ENCODE assay signal across 8 cellular contexts in the genomic region with DNA sequence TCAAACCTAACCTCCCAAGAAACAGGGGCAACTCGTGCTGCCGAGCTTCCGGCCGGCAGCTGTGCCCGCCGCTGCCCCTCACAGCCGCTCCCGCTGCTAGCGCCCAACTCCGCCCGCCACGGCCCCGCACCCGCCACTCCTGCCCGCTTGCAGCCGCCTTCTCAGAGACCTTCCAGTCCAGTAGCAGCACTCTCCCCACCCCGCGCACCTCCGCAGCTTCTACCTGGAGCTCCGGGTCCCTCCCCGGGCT. TPM values are rescaled to one million over a fixed set of nuclear protein-coding genes. Genes with fewer than 3 reads are reported as not detected.
DNase-seq lines count a peak whose midpoint lies in the region; ATAC-seq, FAIRE-seq and TF ChIP-seq lines count a peak whose summit lies in the region.

No MANE protein-coding gene starts in this region.

- no peak for TF ChIP-seq EP300 in HepG2 (IDR thresholded peaks at IDR 0.05; ENCODE audit: low read depth in 2 of 2, low read length in 2 of 2)
- no peak for TF ChIP-seq EP300 in HepG2 (CRISPR knock-in tag; IDR thresholded peaks at IDR 0.05; ENCODE audit: borderline replicate concordance)

- H3K27ac Mint-ChIP-seq in CD8-positive, alpha-beta memory T cell, result peak overlapping the region; percentile 83 to 99 (median 98)
- peak overlapping the region; percentile 95 for H3K27ac Mint-ChIP-seq in type B pancreatic cell

- FAIRE-seq in HepG2 (lab: Jason Lieb, UNC) (no peak), GM19239 (lab: Jason Lieb, UNC) (no peak)

- in situ Hi-C loops in astrocyte of the spinal cord (cut with HindIII; ENCODE audit: low sequenced_read_pairs), result no loop called here
- in situ Hi-C loops in HepG2 (cut with HindIII; ENCODE audit: extremely low pct_ligation_motif_present, low pct_unique_long_range_greater_than_20kb), result no loop called here

- peaks cover 4 to 12% (median 6%) of the 10 kb centered on the region in 3 donors for H3K36me3 Mint-ChIP-seq in CD8-positive, alpha-beta memory T cell
- H3K36me3 Mint-ChIP-seq in type B pancreatic cell, result peaks cover 11% of the 10 kb centered on the region

- peak overlapping the region; percentile 100 for H3K4me3 ChIP-seq in CD8-positive, alpha-beta memory T cell (ENCODE audit: low read length)
- H3K4me3 ChIP-seq in astrocyte of the spinal cord (ENCODE audit: low read depth, low read length) (peak overlapping the region; percentile 81), HepG2 (replicated peaks in 1 of 3; ENCODE audit: insufficient read depth in 1 of 3, low read depth in 2 of 3, low read length in 3 of 3) (peak overlapping the region; percentile 75 to 92 (median 85))

- H4K20me1 ChIP-seq in HepG2 (ENCODE audit: insufficient read depth, low read length), result no peaks in the 10 kb centered on the region

- CTCF ChIA-PET in CD8-positive, alpha-beta memory T cell (lab: Charles Lee), result interaction anchor here (1.0 to 1.7 kb wide), 5 partner anchors 12 to 196 kb away, joined by 3 to 4 read pairs (median 3); partner anchors contain the start of genes EIF5B, LIPT1 and TSGA10
- CTCF ChIA-PET in HepG2 (lab: Yijun Ruan, JAX; ENCODE audit: low intra/inter-chr PET ratio, low total read pairs), result no interaction called here

- H3K9me3 Mint-ChIP-seq in CD8-positive, alpha-beta memory T cell, result peaks cover 0 to 3% (median 0%) of the 10 kb centered on the region in 5 donors
- H3K9me3 Mint-ChIP-seq in type B pancreatic cell, result peaks cover 4% of the 10 kb centered on the region

- peak; percentile 24 for ATAC-seq in GM19467 (IDR thresholded peaks at IDR 0.05; ENCODE audit: unreplicated experiment)
- peak; percentile 69 for ATAC-seq in HepG2

- no peaks in the 10 kb centered on the region for H3K36me3 ChIP-seq in CD8-positive, alpha-beta memory T cell (ENCODE audit: insufficient read depth, low read length)
- H3K36me3 ChIP-seq in HepG2 (replicated peaks in 1 of 2; ENCODE audit: control insufficient read depth in 1 of 2, insufficient read depth in 2 of 2, low read length in 2 of 2), result no peaks in the 10 kb centered on the region

- BruUV-seq in HepG2 (replicated peaks; lab: Mats Ljungman, UMichigan), result no TSS peak

- peaks cover 14% of the 10 kb centered on the region for H3K4me1 ChIP-seq in CD8-positive, alpha-beta memory T cell (ENCODE audit: insufficient read depth, low read length)
- H3K4me1 ChIP-seq in HepG2 (ENCODE audit: insufficient read depth, low read length), result peaks cover 28% of the 10 kb centered on the region

- intact Hi-C loops in HepG2 (cut with micrococcal nuclease; ENCODE audit: unreplicated experiment), result loop anchor here (1.0 to 5.0 kb wide), 4 partner anchors 14 to 352 kb away; partner anchors contain the start of genes EIF5B, LIPT1, REV1 and TSGA10

- no peak for DNase-seq in CD8-positive, alpha-beta memory T cell
- DNase-seq in HS-27A (ENCODE audit: low read depth) (peak; percentile 43), astrocyte of the spinal cord (ENCODE audit: low read depth, low spot score) (no peak), HepG2 (ENCODE audit: low spot score) (no peak), type B pancreatic cell (ENCODE audit: extremely low spot score, unreplicated experiment) (no peak), GM19239 (ENCODE audit: insufficient read length, low spot score) (no peak), NCI-H128 (lab: John Stamatoyannopoulos, UW; ENCODE audit: unreplicated experiment) (no peak)

- no peak for TF ChIP-seq POLR2A in HepG2 (IDR thresholded peaks at IDR 0.05; ENCODE audit: insufficient read depth in 1 of 2, low read depth in 2 of 2, low read length in 2 of 2)

- H3K4me2 ChIP-seq in HepG2 (ENCODE audit: low read depth, low read length), result peak overlapping the region; percentile 95

- H3K27me3 Mint-ChIP-seq in CD8-positive, alpha-beta memory T cell, result no peaks in the 10 kb centered on the region
- H3K27me3 Mint-ChIP-seq in type B pancreatic cell, result no peaks in the 10 kb centered on the region

- peak overlapping the region; percentile 90 for H3K27ac ChIP-seq in CD8-positive, alpha-beta memory T cell (ENCODE audit: low read depth, low read length)
- H3K27ac ChIP-seq in HepG2 (ENCODE audit: extremely low read length, insufficient read depth, low read length), result peak overlapping the region; percentile 74

- H3K9me3 ChIP-seq in CD8-positive, alpha-beta memory T cell (ENCODE audit: low read length), result no peaks in the 10 kb centered on the region
- H3K9me3 ChIP-seq in HepG2 (ENCODE audit: low read length), result no peaks in the 10 kb centered on the region

- peak overlapping the region; percentile 78 for H2AFZ ChIP-seq in HepG2 (ENCODE audit: low read length)

- POLR2A ChIA-PET in CD8-positive, alpha-beta memory T cell (lab: Charles Lee), result interaction anchor here (0.6 to 2.8 kb wide), 8 partner anchors 9 to 350 kb away, joined by 3 to 40 read pairs (median 4); partner anchors contain the start of genes EIF5B, LIPT1, MITD1 and MRPL30
- POLR2A ChIA-PET in HepG2 (lab: Yijun Ruan, JAX), result interaction anchor here (0.8 to 3.0 kb wide), 16 partner anchors 13 to 1477 kb away, joined by 3 to 140 read pairs (median 4); partner anchors contain the start of genes COA5, EIF5B, LIPT1 and MGAT4A

- peak overlapping the region; percentile 92 to 99 (median 96) for H3K4me3 Mint-ChIP-seq in CD8-positive, alpha-beta memory T cell
- peak overlapping the region; percentile 99 for H3K4me3 Mint-ChIP-seq in type B pancreatic cell

- peak; percentile 50; the same call in 1 of the 2 replicates for TF ChIP-seq RAD21 in HepG2 (CRISPR knock-in tag; IDR thresholded peaks at IDR 0.05)

- H3K4me1 Mint-ChIP-seq in CD8-positive, alpha-beta memory T cell, result peaks cover 19 to 28% (median 24%) of the 10 kb centered on the region in 3 donors
- H3K4me1 Mint-ChIP-seq in type B pancreatic cell (ENCODE audit: unreplicated experiment), result no peaks in the 10 kb centered on the region

- no peaks in the 10 kb centered on the region for H3K27me3 ChIP-seq in CD8-positive, alpha-beta memory T cell (ENCODE audit: insufficient read depth, low read length, poor library complexity, severe bottlenecking)
- no peaks in the 10 kb centered on the region for H3K27me3 ChIP-seq in HepG2 (ENCODE audit: control insufficient read depth in 1 of 2, insufficient read depth in 2 of 2, low read length in 2 of 2)

- no peak for TF ChIP-seq CTCF in astrocyte of the spinal cord (IDR thresholded peaks at IDR 0.05; ENCODE audit: low read depth, low read length)
- TF ChIP-seq CTCF in HepG2 (CRISPR knock-in tag; IDR thresholded peaks at IDR 0.05), result 0 out of 2 replicates have a peak, but pooled peaks have one; percentile 15
- TF ChIP-seq CTCF in type B pancreatic cell (conservative IDR thresholded peaks at IDR 0.05), result no peak

- peaks cover 9% of the 10 kb centered on the region for H3K79me2 ChIP-seq in HepG2 (ENCODE audit: insufficient read depth, low read length)

- WGBS in HepG2 (ENCODE audit: low lambda C conversion rate), result 1% methylated on average over 9 of the region's 21 CpGs

- peak overlapping the region; percentile 76 for H3K9ac ChIP-seq in HepG2 (ENCODE audit: insufficient read depth, low read depth, low read length)

RNA-seq across cellular contexts. Expression of gene C2orf15, which starts 0.7 kb away (rescaled TPM):
- under 1 TPM; 0.86 to 0.92 TPM for total RNA-seq in CD8-positive, alpha-beta memory T cell
- 4.7 TPM for polyA plus RNA-seq in CD8-positive, alpha-beta memory T cell
- total RNA-seq in HepG2 (2016; rRNA removed; fragmentation: Illumina TruSeq; extraction: Trizol), result 8.3 and 12.2 TPM in 2 replicates
- 5.3 and 6.4 TPM in 2 replicates for total RNA-seq in HepG2 (2016; cell fraction: cytosol; rRNA removed; fragmentation: Illumina TruSeq; extraction: Trizol; ENCODE audit: low read depth)
- 10.1 and 10.3 TPM in 2 replicates for total RNA-seq in HepG2 (2016; cell fraction: insoluble cytoplasmic fraction; rRNA removed; fragmentation: Illumina TruSeq; extraction: Trizol)
- total RNA-seq in HepG2 (2016; cell fraction: membrane; rRNA removed; fragmentation: Illumina TruSeq; extraction: Trizol), result 13.3 and 14.9 TPM in 2 replicates
- 5.4 and 6.0 TPM in 2 replicates for total RNA-seq in HepG2 (2016; cell fraction: nucleus; rRNA removed; fragmentation: Illumina TruSeq; extraction: Trizol)
- 4.9 and 5.5 TPM in 2 replicates for polyA plus RNA-seq in HepG2 (2011; rRNA removed)
- polyA plus RNA-seq in HepG2 (2011; cell fraction: cytosol; rRNA removed), result 3.6 and 4.3 TPM in 2 replicates
- polyA plus RNA-seq in HepG2 (2011; cell fraction: nucleus; rRNA removed), result 2.2 and 2.4 TPM in 2 replicates
- polyA plus RNA-seq in HepG2 (2012), result 5.8 and 9.2 TPM in 2 replicates
- polyA plus RNA-seq in HepG2 (2016; cell fraction: cytosol; fragmentation: Illumina TruSeq; extraction: Trizol; ENCODE audit: low read depth), result 4.6 and 7.0 TPM in 2 replicates
- polyA plus RNA-seq in HepG2 (2016; cell fraction: insoluble cytoplasmic fraction; fragmentation: Illumina TruSeq; extraction: Trizol; ENCODE audit: low read depth), result 9.0 and 10.3 TPM in 2 replicates
- 10.1 and 10.9 TPM in 2 replicates for polyA plus RNA-seq in HepG2 (2016; cell fraction: membrane; fragmentation: Illumina TruSeq; extraction: Trizol; ENCODE audit: low read depth)
- polyA plus RNA-seq in HepG2 (2016; cell fraction: nucleus; fragmentation: Illumina TruSeq; extraction: Trizol; ENCODE audit: insufficient read depth, low read depth), result 6.4 and 9.1 TPM in 2 replicates
- 0.61 and 4.6 TPM in 2 replicates for polyA minus RNA-seq in HepG2 (2011; rRNA and poly(A)+ RNA removed; ENCODE audit: low replicate concordance)
- polyA minus RNA-seq in HepG2 (2011; cell fraction: cytosol; rRNA and poly(A)+ RNA removed), result 4.5 and 5.3 TPM in 2 replicates
- 3.3 and 7.2 TPM in 2 replicates for polyA minus RNA-seq in HepG2 (2011; cell fraction: nucleus; rRNA and poly(A)+ RNA removed)
- total RNA-seq in type B pancreatic cell (ENCODE audit: low replicate concordance), result 5.6 and 8.2 TPM in 2 replicates

RNA-seq across cellular contexts. Expression of gene TSGA10, which starts 14.0 kb away (rescaled TPM):
- 1 to 10 TPM; 6.4 to 6.7 TPM for total RNA-seq in CD8-positive, alpha-beta memory T cell
- 16.8 TPM for polyA plus RNA-seq in CD8-positive, alpha-beta memory T cell
- total RNA-seq in HepG2 (2016; rRNA removed; fragmentation: Illumina TruSeq; extraction: Trizol) (13.1 and 15.0 TPM in 2 replicates), type B pancreatic cell (ENCODE audit: low replicate concordance) (7.4 and 10.9 TPM in 2 replicates)
- total RNA-seq in HepG2 (2016; cell fraction: cytosol; rRNA removed; fragmentation: Illumina TruSeq; extraction: Trizol; ENCODE audit: low read depth), result 25.7 and 33.8 TPM in 2 replicates
- total RNA-seq in HepG2 (2016; cell fraction: insoluble cytoplasmic fraction; rRNA removed; fragmentation: Illumina TruSeq; extraction: Trizol), result 13.3 and 14.9 TPM in 2 replicates
- 24.7 and 25.4 TPM in 2 replicates for total RNA-seq in HepG2 (2016; cell fraction: membrane; rRNA removed; fragmentation: Illumina TruSeq; extraction: Trizol)
- total RNA-seq in HepG2 (2016; cell fraction: nucleus; rRNA removed; fragmentation: Illumina TruSeq; extraction: Trizol), result 14.6 and 18.2 TPM in 2 replicates
- 3.8 and 4.7 TPM in 2 replicates for polyA plus RNA-seq in HepG2 (2011; rRNA removed)
- polyA plus RNA-seq in HepG2 (2011; cell fraction: cytosol; rRNA removed), result 1.1 and 1.4 TPM in 2 replicates
- polyA plus RNA-seq in HepG2 (2011; cell fraction: nucleus; rRNA removed), result 3.0 and 4.5 TPM in 2 replicates
- polyA plus RNA-seq in HepG2 (2012), result 9.2 and 16.5 TPM in 2 replicates
- 26.9 and 32.0 TPM in 2 replicates for polyA plus RNA-seq in HepG2 (2016; cell fraction: cytosol; fragmentation: Illumina TruSeq; extraction: Trizol; ENCODE audit: low read depth)
- polyA plus RNA-seq in HepG2 (2016; cell fraction: insoluble cytoplasmic fraction; fragmentation: Illumina TruSeq; extraction: Trizol; ENCODE audit: low read depth), result 8.9 and 10.5 TPM in 2 replicates
- 13.4 and 18.5 TPM in 2 replicates for polyA plus RNA-seq in HepG2 (2016; cell fraction: membrane; fragmentation: Illumina TruSeq; extraction: Trizol; ENCODE audit: low read depth)
- 13.4 and 17.8 TPM in 2 replicates for polyA plus RNA-seq in HepG2 (2016; cell fraction: nucleus; fragmentation: Illumina TruSeq; extraction: Trizol; ENCODE audit: insufficient read depth, low read depth)
- polyA minus RNA-seq in HepG2 (2011; rRNA and poly(A)+ RNA removed; ENCODE audit: low replicate concordance), result 0.94 and 1.8 TPM in 2 replicates
- polyA minus RNA-seq in HepG2 (2011; cell fraction: cytosol; rRNA and poly(A)+ RNA removed), result 1.4 and 2.8 TPM in 2 replicates
- 16.9 and 18.7 TPM in 2 replicates for polyA minus RNA-seq in HepG2 (2011; cell fraction: nucleus; rRNA and poly(A)+ RNA removed)

RNA-seq across cellular contexts. Expression of gene LIPT1, which starts 14.0 kb away (rescaled TPM):
- total RNA-seq in CD8-positive, alpha-beta memory T cell, result 1 to 10 TPM; 4.9 to 5.5 TPM
- 21.9 TPM for polyA plus RNA-seq in CD8-positive, alpha-beta memory T cell
- total RNA-seq in HepG2 (2016; rRNA removed; fragmentation: Illumina TruSeq; extraction: Trizol), result 8.0 and 8.3 TPM in 2 replicates
- total RNA-seq in HepG2 (2016; cell fraction: cytosol; rRNA removed; fragmentation: Illumina TruSeq; extraction: Trizol; ENCODE audit: low read depth), result 7.3 and 8.2 TPM in 2 replicates
- total RNA-seq in HepG2 (2016; cell fraction: insoluble cytoplasmic fraction; rRNA removed; fragmentation: Illumina TruSeq; extraction: Trizol), result 7.3 and 8.9 TPM in 2 replicates
- total RNA-seq in HepG2 (2016; cell fraction: membrane; rRNA removed; fragmentation: Illumina TruSeq; extraction: Trizol), result 7.1 and 9.2 TPM in 2 replicates
- 5.5 and 8.6 TPM in 2 replicates for total RNA-seq in HepG2 (2016; cell fraction: nucleus; rRNA removed; fragmentation: Illumina TruSeq; extraction: Trizol)
- polyA plus RNA-seq in HepG2 (2011; rRNA removed), result 7.9 and 9.6 TPM in 2 replicates
- 4.1 and 5.5 TPM in 2 replicates for polyA plus RNA-seq in HepG2 (2011; cell fraction: cytosol; rRNA removed)
- 10.9 and 13.2 TPM in 2 replicates for polyA plus RNA-seq in HepG2 (2011; cell fraction: nucleus; rRNA removed)
- 7.4 and 8.5 TPM in 2 replicates for polyA plus RNA-seq in HepG2 (2012)
- polyA plus RNA-seq in HepG2 (2016; cell fraction: cytosol; fragmentation: Illumina TruSeq; extraction: Trizol; ENCODE audit: low read depth), result 3.4 and 3.6 TPM in 2 replicates
- polyA plus RNA-seq in HepG2 (2016; cell fraction: insoluble cytoplasmic fraction; fragmentation: Illumina TruSeq; extraction: Trizol; ENCODE audit: low read depth), result 7.7 and 9.1 TPM in 2 replicates
- 4.0 and 4.7 TPM in 2 replicates for polyA plus RNA-seq in HepG2 (2016; cell fraction: membrane; fragmentation: Illumina TruSeq; extraction: Trizol; ENCODE audit: low read depth)
- 12.3 and 14.3 TPM in 2 replicates for polyA plus RNA-seq in HepG2 (2016; cell fraction: nucleus; fragmentation: Illumina TruSeq; extraction: Trizol; ENCODE audit: insufficient read depth, low read depth)
- 3.0 and 5.1 TPM in 2 replicates for polyA minus RNA-seq in HepG2 (2011; rRNA and poly(A)+ RNA removed; ENCODE audit: low replicate concordance)
- polyA minus RNA-seq in HepG2 (2011; cell fraction: cytosol; rRNA and poly(A)+ RNA removed), result 2.4 and 4.5 TPM in 2 replicates
- polyA minus RNA-seq in HepG2 (2011; cell fraction: nucleus; rRNA and poly(A)+ RNA removed), result 13.1 and 16.8 TPM in 2 replicates
- 5.0 and 5.3 TPM in 2 replicates for total RNA-seq in type B pancreatic cell (ENCODE audit: low replicate concordance)

RNA-seq across cellular contexts. Expression of gene MITD1, which starts 40.1 kb away (rescaled TPM):
- total RNA-seq in CD8-positive, alpha-beta memory T cell, result 10 to 100 TPM; 55.4 to 58.7 TPM
- 43.1 TPM for polyA plus RNA-seq in CD8-positive, alpha-beta memory T cell
- total RNA-seq in HepG2 (2016; rRNA removed; fragmentation: Illumina TruSeq; extraction: Trizol) (43.7 and 48.7 TPM in 2 replicates), type B pancreatic cell (ENCODE audit: low replicate concordance) (27.8 and 30.0 TPM in 2 replicates)
- total RNA-seq in HepG2 (2016; cell fraction: cytosol; rRNA removed; fragmentation: Illumina TruSeq; extraction: Trizol; ENCODE audit: low read depth), result 16.7 and 17.7 TPM in 2 replicates
- total RNA-seq in HepG2 (2016; cell fraction: insoluble cytoplasmic fraction; rRNA removed; fragmentation: Illumina TruSeq; extraction: Trizol), result 47.1 and 56.1 TPM in 2 replicates
- 10.0 and 11.2 TPM in 2 replicates for total RNA-seq in HepG2 (2016; cell fraction: membrane; rRNA removed; fragmentation: Illumina TruSeq; extraction: Trizol)
- total RNA-seq in HepG2 (2016; cell fraction: nucleus; rRNA removed; fragmentation: Illumina TruSeq; extraction: Trizol), result 48.2 and 51.9 TPM in 2 replicates
- 14.2 and 17.8 TPM in 2 replicates for polyA plus RNA-seq in HepG2 (2011; rRNA removed)
- 5.6 and 6.8 TPM in 2 replicates for polyA plus RNA-seq in HepG2 (2011; cell fraction: cytosol; rRNA removed)
- 18.8 and 23.1 TPM in 2 replicates for polyA plus RNA-seq in HepG2 (2011; cell fraction: nucleus; rRNA removed)
- polyA plus RNA-seq in HepG2 (2012), result 24.4 and 29.1 TPM in 2 replicates
- 5.8 and 6.8 TPM in 2 replicates for polyA plus RNA-seq in HepG2 (2016; cell fraction: cytosol; fragmentation: Illumina TruSeq; extraction: Trizol; ENCODE audit: low read depth)
- 49.7 and 57.4 TPM in 2 replicates for polyA plus RNA-seq in HepG2 (2016; cell fraction: insoluble cytoplasmic fraction; fragmentation: Illumina TruSeq; extraction: Trizol; ENCODE audit: low read depth)
- 6.6 and 6.9 TPM in 2 replicates for polyA plus RNA-seq in HepG2 (2016; cell fraction: membrane; fragmentation: Illumina TruSeq; extraction: Trizol; ENCODE audit: low read depth)
- polyA plus RNA-seq in HepG2 (2016; cell fraction: nucleus; fragmentation: Illumina TruSeq; extraction: Trizol; ENCODE audit: insufficient read depth, low read depth), result 93.6 and 98.1 TPM in 2 replicates
- polyA minus RNA-seq in HepG2 (2011; rRNA and poly(A)+ RNA removed; ENCODE audit: low replicate concordance), result 4.0 and 8.1 TPM in 2 replicates
- polyA minus RNA-seq in HepG2 (2011; cell fraction: cytosol; rRNA and poly(A)+ RNA removed), result 5.5 and 8.8 TPM in 2 replicates
- polyA minus RNA-seq in HepG2 (2011; cell fraction: nucleus; rRNA and poly(A)+ RNA removed), result 15.3 and 19.8 TPM in 2 replicates

RNA-seq across cellular contexts. Expression of gene MRPL30, which starts 40.2 kb away (rescaled TPM):
- 10 to 100 TPM; 28.8 to 29.8 TPM for total RNA-seq in CD8-positive, alpha-beta memory T cell
- 22.8 TPM for polyA plus RNA-seq in CD8-positive, alpha-beta memory T cell
- total RNA-seq in HepG2 (2016; rRNA removed; fragmentation: Illumina TruSeq; extraction: Trizol) (75.3 and 118 TPM in 2 replicates), type B pancreatic cell (ENCODE audit: low replicate concordance) (25.1 and 38.4 TPM in 2 replicates)
- 37.6 and 38.1 TPM in 2 replicates for total RNA-seq in HepG2 (2016; cell fraction: cytosol; rRNA removed; fragmentation: Illumina TruSeq; extraction: Trizol; ENCODE audit: low read depth)
- 74.1 and 127 TPM in 2 replicates for total RNA-seq in HepG2 (2016; cell fraction: insoluble cytoplasmic fraction; rRNA removed; fragmentation: Illumina TruSeq; extraction: Trizol)
- total RNA-seq in HepG2 (2016; cell fraction: membrane; rRNA removed; fragmentation: Illumina TruSeq; extraction: Trizol), result 49.8 and 50.0 TPM in 2 replicates
- total RNA-seq in HepG2 (2016; cell fraction: nucleus; rRNA removed; fragmentation: Illumina TruSeq; extraction: Trizol), result 31.1 and 32.7 TPM in 2 replicates
- polyA plus RNA-seq in HepG2 (2011; rRNA removed), result 25.6 and 30.2 TPM in 2 replicates
- 17.9 and 23.0 TPM in 2 replicates for polyA plus RNA-seq in HepG2 (2011; cell fraction: cytosol; rRNA removed)
- polyA plus RNA-seq in HepG2 (2011; cell fraction: nucleus; rRNA removed), result 8.1 and 9.4 TPM in 2 replicates
- polyA plus RNA-seq in HepG2 (2012), result 36.4 and 47.7 TPM in 2 replicates
- polyA plus RNA-seq in HepG2 (2016; cell fraction: cytosol; fragmentation: Illumina TruSeq; extraction: Trizol; ENCODE audit: low read depth), result 16.2 and 16.7 TPM in 2 replicates
- 117 and 132 TPM in 2 replicates for polyA plus RNA-seq in HepG2 (2016; cell fraction: insoluble cytoplasmic fraction; fragmentation: Illumina TruSeq; extraction: Trizol; ENCODE audit: low read depth)
- polyA plus RNA-seq in HepG2 (2016; cell fraction: membrane; fragmentation: Illumina TruSeq; extraction: Trizol; ENCODE audit: low read depth), result 34.6 and 37.9 TPM in 2 replicates
- 48.4 and 48.8 TPM in 2 replicates for polyA plus RNA-seq in HepG2 (2016; cell fraction: nucleus; fragmentation: Illumina TruSeq; extraction: Trizol; ENCODE audit: insufficient read depth, low read depth)
- polyA minus RNA-seq in HepG2 (2011; rRNA and poly(A)+ RNA removed; ENCODE audit: low replicate concordance), result 17.1 and 26.1 TPM in 2 replicates
- polyA minus RNA-seq in HepG2 (2011; cell fraction: cytosol; rRNA and poly(A)+ RNA removed), result 20.8 and 22.9 TPM in 2 replicates
- 18.3 and 25.4 TPM in 2 replicates for polyA minus RNA-seq in HepG2 (2011; cell fraction: nucleus; rRNA and poly(A)+ RNA removed)
